Comparison of ENCODE assay signal across 12 cellular contexts in the genomic region with DNA sequence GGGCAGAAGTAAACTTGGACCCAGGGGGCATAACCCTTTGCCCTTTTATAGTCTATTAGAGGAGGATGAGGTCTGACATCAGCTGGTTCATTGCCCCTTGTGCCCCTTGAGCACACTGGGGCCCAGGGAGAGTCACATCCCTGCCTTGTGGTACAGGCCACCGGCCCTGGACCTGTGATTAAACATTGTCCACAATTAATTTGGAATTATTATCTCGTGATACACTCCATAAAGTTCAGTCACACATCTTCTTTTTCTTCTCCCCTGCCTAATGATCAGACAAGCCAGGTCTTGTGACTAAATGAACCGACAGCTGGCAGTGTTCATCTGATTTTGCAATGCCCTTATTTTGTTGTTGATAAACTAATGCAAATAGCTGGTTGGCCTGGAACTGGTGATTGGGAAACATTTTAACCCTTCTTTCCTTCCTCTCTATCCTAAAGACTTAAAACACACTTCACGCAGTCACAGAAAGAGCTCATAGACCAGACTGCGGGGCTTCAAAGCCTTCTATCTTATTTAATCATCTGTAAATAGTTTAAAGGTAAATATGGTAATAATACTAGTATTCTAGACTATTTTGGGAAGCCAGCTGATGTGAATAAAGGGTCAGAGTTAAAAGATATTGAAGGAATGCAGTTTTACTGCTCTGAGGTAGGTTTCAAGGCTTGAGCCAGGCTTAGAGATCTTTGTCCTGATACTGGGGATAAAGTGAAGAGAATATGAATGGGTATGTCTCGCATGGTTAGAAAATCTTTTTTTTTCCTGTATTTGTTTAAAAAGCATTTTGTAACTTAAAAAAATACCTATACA. TPM values are rescaled to one million over a fixed set of nuclear protein-coding genes. Genes with fewer than 3 reads are reported as not detected.
A peak's percentile ranks its signal among the peaks of the same experiment; 100 is the strongest.
DNase-seq lines count a peak whose midpoint lies in the region; ATAC-seq and TF ChIP-seq lines count a peak whose summit lies in the region.
"Had no signal": no experiment of that assay in that cellular context is flagged by ENCODE, and none has a peak within 500 bp of the region (broad histone marks: within the 10 kb centered on the region; RNA-seq: fewer than 3 reads in every experiment).

No MANE protein-coding gene starts in this region.

- H3K9me3 ChIP-seq in colonic mucosa (no peaks in the 10 kb centered on the region), left lung (no peaks in the 10 kb centered on the region), tibial nerve (no peaks in the 10 kb centered on the region)
- H3K9me3 ChIP-seq: SK-N-SH had no signal

- H3K27ac ChIP-seq in colonic mucosa: peak overlapping the region; percentile 49
- peak overlapping the region; percentile 69 to 75 for H3K27ac ChIP-seq in left lung
- H3K27ac ChIP-seq in tibial nerve: peak overlapping the region; percentile 27 to 82 (median 56)

- H3K9ac ChIP-seq in colonic mucosa (ENCODE audit: low read depth in 2 of 2, low read length in 2 of 2): no peak overlapping the region
- H3K9ac ChIP-seq: SK-N-SH had no signal

- no peak for TF ChIP-seq POLR2A in tibial nerve (IDR thresholded peaks at IDR 0.05)

- peak; percentile 37 for DNase-seq in HuH-7.5 (ENCODE audit: low spot score)
- no peak for DNase-seq in colonic mucosa
- DNase-seq in left lung: no peak
- peak in 1 of 2 donors; percentile 61 for DNase-seq in tibial nerve (ENCODE audit: low spot score in 2 of 2)
- DNase-seq in hepatic stellate cell (ENCODE audit: low spot score): no peak
- DNase-seq in NCI-H2081 (lab: John Stamatoyannopoulos, UW): no peak
- DNase-seq: activated CD8-positive, alpha-beta T cell treated with anti-CD3 and anti-CD28 coated beads for 36 hours; glutamatergic neuron; SK-N-SH had no signal

- ATAC-seq in left lung (peak; percentile 50), GM19397 (IDR thresholded peaks at IDR 0.05; ENCODE audit: unreplicated experiment) (no peak), GM21447 (IDR thresholded peaks at IDR 0.05; ENCODE audit: unreplicated experiment) (no peak)
- ATAC-seq: activated CD8-positive, alpha-beta T cell treated with anti-CD3 and anti-CD28 coated beads for 36 hours had no signal

- intact Hi-C loops in colonic mucosa (cut with DNase I): no loop called here
- intact Hi-C loops in left lung (cut with DNase I): no loop called here

- H3K27me3 ChIP-seq in colonic mucosa (no peaks in the 10 kb centered on the region), left lung (no peaks in the 10 kb centered on the region), tibial nerve (no peaks in the 10 kb centered on the region)

- 67 to 68% methylated on average over 6 of the region's 6 CpGs for WGBS in tibial nerve, 2 donors

- peak in 1 of 2 donors; percentile 75 for TF ChIP-seq EP300 in tibial nerve (IDR thresholded peaks at IDR 0.05)

- H3K4me3 ChIP-seq in colonic mucosa: no peak overlapping the region
- no peak overlapping the region for H3K4me3 ChIP-seq in left lung
- no peak overlapping the region for H3K4me3 ChIP-seq in tibial nerve

- TF ChIP-seq CTCF in colonic mucosa (IDR thresholded peaks at IDR 0.05): no peak
- TF ChIP-seq CTCF in left lung (IDR thresholded peaks at IDR 0.05): no peak
- no peak for TF ChIP-seq CTCF in tibial nerve (IDR thresholded peaks at IDR 0.05)

- H3K36me3 ChIP-seq in colonic mucosa: no peaks in the 10 kb centered on the region
- H3K36me3 ChIP-seq in left lung: peaks cover 0 to 81% of the 10 kb centered on the region in 2 donors
- H3K36me3 ChIP-seq in tibial nerve: peaks cover 0 to 34% (median 0%) of the 10 kb centered on the region in 3 donors

- H3K4me1 ChIP-seq in colonic mucosa (no peaks in the 10 kb centered on the region), left lung (peaks cover 9 to 64% of the 10 kb centered on the region in 2 donors), tibial nerve (no peaks in the 10 kb centered on the region)

RNA-seq across cellular contexts. Expression of a gene that starts 13.4 kb away (rescaled TPM):
- total RNA-seq in colonic mucosa: 10 to 100 TPM; 13.9 to 23.9 TPM
- total RNA-seq in left lung: 100 to 1,000 TPM; 142 to 224 TPM
- total RNA-seq in tibial nerve: 10 to 100 TPM; 29.5 to 81.2 (median 57.4) TPM

RNA-seq across cellular contexts. Expression of a gene that starts 30.9 kb away (rescaled TPM):
- total RNA-seq in colonic mucosa: 1 to 10 TPM; 1.9 to 2.8 TPM
- total RNA-seq in left lung: 1 to 10 TPM; 1.5 to 2.5 TPM
- under 1 TPM in 1 of 4 donors, not detected in 3; 0.30 TPM for total RNA-seq in tibial nerve
- total RNA-seq: activated CD8-positive, alpha-beta T cell treated with anti-CD3 and anti-CD28 coated beads for 36 hours; Daoy had no signal
